ENCODE assay signal across 8 cellular contexts in the genomic region with DNA sequence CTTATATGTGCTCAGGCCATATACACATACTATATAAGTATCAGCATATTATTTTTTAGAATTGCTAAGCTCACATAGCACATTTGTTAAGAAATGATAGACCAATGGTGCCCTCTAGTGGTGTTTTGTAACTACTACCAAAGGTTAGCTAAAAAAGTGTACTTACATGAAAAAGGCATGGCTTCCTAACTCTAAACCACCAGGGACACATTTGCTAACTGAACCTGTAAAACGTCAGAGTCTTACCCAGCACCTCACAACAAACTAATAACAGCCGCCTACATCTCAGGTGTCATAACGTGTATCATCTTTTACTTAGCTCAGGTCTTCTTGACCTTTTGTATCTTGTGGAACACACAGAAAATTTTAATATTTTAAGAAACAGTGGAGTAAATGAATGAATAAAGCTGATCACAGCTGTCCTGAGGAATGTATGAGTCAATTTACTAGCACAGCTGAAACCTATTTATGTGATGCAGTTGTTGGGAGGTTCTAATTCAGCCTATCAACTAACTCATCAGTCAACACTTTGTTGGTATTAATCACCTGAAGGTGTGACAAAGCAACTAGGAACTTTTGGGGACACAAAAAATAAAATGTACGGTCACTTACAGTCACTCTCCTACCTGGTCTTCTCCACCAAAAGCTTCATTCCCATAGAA.
DNase-seq lines count a peak whose midpoint lies in the region; ATAC-seq, FAIRE-seq and TF ChIP-seq lines count a peak whose summit lies in the region.

No MANE protein-coding gene starts in this region.

- CTCF ChIA-PET in A549 (lab: Yijun Ruan, JAX), result interaction anchor here (0.8 to 3.9 kb wide), 45 partner anchors 9 to 839 kb away, joined by 3 to 62 read pairs (median 5); partner anchors contain the start of genes MRPL50, PLPPR1, TMEFF1 and ZNF189
- CTCF ChIA-PET in HEK293T (lab: Yijun Ruan, JAX), result interaction anchor here (0.6 to 1.9 kb wide), 10 partner anchors 77 to 978 kb away, joined by 3 to 19 read pairs (median 4); no protein-coding TSS in a partner anchor

- POLR2A ChIA-PET in A549 (lab: Yijun Ruan, JAX), result interaction anchor here (0.9 to 1.0 kb wide), 5 partner anchors 53 to 712 kb away, joined by 3 to 4 read pairs (median 3); partner anchors contain the start of genes MRPL50 and ZNF189
- POLR2A ChIA-PET in HEK293T (lab: Yijun Ruan, JAX), result no interaction called here

- H4K20me1 ChIP-seq in Loucy (ENCODE audit: insufficient read depth, low read length, poor library complexity, severe bottlenecking), result no peaks in the 10 kb centered on the region

- FAIRE-seq in A549 (lab: Jason Lieb, UNC), result peak; percentile 72

- H3K27ac ChIP-seq in A549 (peak overlapping the region; percentile 78 to 82), colonic mucosa (no peak overlapping the region), mesenchymal stem cell (ENCODE audit: low read length, poor library complexity, severe bottlenecking) (no peak overlapping the region)

- no peak for TF ChIP-seq EP300 in A549 (IDR thresholded peaks at IDR 0.05)

- H3K4me3 ChIP-seq in A549 (no peak overlapping the region), GM12865 (ENCODE audit: low read depth, low read length) (no peak overlapping the region), Loucy (ENCODE audit: low read length, poor library complexity, severe bottlenecking) (no peak overlapping the region), colonic mucosa (no peak overlapping the region), mesenchymal stem cell (ENCODE audit: insufficient read depth in 1 of 2, low read depth in 1 of 2, low read length in 2 of 2) (no peak overlapping the region)

- H3K4me1 Mint-ChIP-seq in T-helper 2 cell treated with Interferon-gamma antibody and Interleukin-4, amounts not matched to agents 5 μg/mL and 100 μg/mL, for 36 hours (ENCODE audit: low read depth), result no peaks in the 10 kb centered on the region

- no peaks in the 10 kb centered on the region for H3K36me3 Mint-ChIP-seq in T-helper 2 cell treated with Interferon-gamma antibody and Interleukin-4, amounts not matched to agents 5 μg/mL and 100 μg/mL, for 36 hours (ENCODE audit: low read depth)

- no peaks in the 10 kb centered on the region for H3K9me2 ChIP-seq in Loucy (replicated peaks; ENCODE audit: low read depth, low read length)

- H3K27ac Mint-ChIP-seq in T-helper 2 cell treated with Interferon-gamma antibody and Interleukin-4, amounts not matched to agents 5 μg/mL and 100 μg/mL, for 36 hours, result no peak overlapping the region

- intact Hi-C loops in colonic mucosa (cut with DNase I), result loop anchor here (2.0 to 5.0 kb wide), 3 partner anchors 75 to 597 kb away; partner anchors contain the start of gene BAAT

- no peak overlapping the region for H2AK5ac ChIP-seq in mesenchymal stem cell (ENCODE audit: low read length, severe bottlenecking)

- H2AFZ ChIP-seq in Loucy (ENCODE audit: low read length) (peak overlapping the region; percentile 59), mesenchymal stem cell (ENCODE audit: low read depth, low read length) (no peak overlapping the region)

- H3K18ac ChIP-seq in mesenchymal stem cell (ENCODE audit: low read depth in 1 of 2, low read length in 2 of 2), result no peak overlapping the region

- H3K36me3 ChIP-seq in Loucy (ENCODE audit: insufficient read depth, low read length) (no peaks in the 10 kb centered on the region), colonic mucosa (no peaks in the 10 kb centered on the region), mesenchymal stem cell (ENCODE audit: control insufficient read depth in 1 of 2, insufficient read depth in 2 of 2, low read depth in 1 of 2, low read length in 2 of 2) (no peaks in the 10 kb centered on the region)

- H3K4me1 ChIP-seq in A549, result peaks cover 40% of the 10 kb centered on the region
- no peaks in the 10 kb centered on the region for H3K4me1 ChIP-seq in Loucy (ENCODE audit: insufficient read depth, low read length, poor library complexity, severe bottlenecking)
- no peaks in the 10 kb centered on the region for H3K4me1 ChIP-seq in colonic mucosa
- H3K4me1 ChIP-seq in mesenchymal stem cell (ENCODE audit: control insufficient read depth, insufficient read depth, low read depth, low read length), result no peaks in the 10 kb centered on the region

- no peaks in the 10 kb centered on the region for H3K9me3 ChIP-seq in A549
- H3K9me3 ChIP-seq in Loucy (ENCODE audit: insufficient read depth, low read depth, low read length), result no peaks in the 10 kb centered on the region
- H3K9me3 ChIP-seq in colonic mucosa, result no peaks in the 10 kb centered on the region
- H3K9me3 ChIP-seq in mesenchymal stem cell (ENCODE audit: control insufficient read depth, low read length), result no peaks in the 10 kb centered on the region

- no peak overlapping the region for H2BK12ac ChIP-seq in mesenchymal stem cell (ENCODE audit: low read length in 2 of 2)

- no peak overlapping the region for H3K4ac ChIP-seq in mesenchymal stem cell (ENCODE audit: low read depth in 1 of 2, low read length in 2 of 2)

- ATAC-seq in A549, result peak; percentile 72 to 83; a peak in 4 of 6 replicates

- H3K27me3 ChIP-seq in Loucy (ENCODE audit: insufficient read depth, low read length, poor library complexity, severe bottlenecking), result no peaks in the 10 kb centered on the region
- no peaks in the 10 kb centered on the region for H3K27me3 ChIP-seq in colonic mucosa
- H3K27me3 ChIP-seq in mesenchymal stem cell (ENCODE audit: control insufficient read depth in 1 of 2, insufficient read depth in 1 of 2, low read length in 2 of 2), result peaks cover 14 to 17% of the 10 kb centered on the region in 2 experiments

- H2BK5ac ChIP-seq in mesenchymal stem cell (ENCODE audit: low read depth, low read length, poor library complexity, severe bottlenecking), result no peak overlapping the region

- no peaks in the 10 kb centered on the region for H3F3A ChIP-seq in Loucy (ENCODE audit: low read depth)

- no peak overlapping the region for H4K8ac ChIP-seq in mesenchymal stem cell (ENCODE audit: low read length)

- H3K27me3 Mint-ChIP-seq in T-helper 2 cell treated with Interferon-gamma antibody and Interleukin-4, amounts not matched to agents 5 μg/mL and 100 μg/mL, for 36 hours (ENCODE audit: low read depth), result peaks cover 4% of the 10 kb centered on the region

- TF ChIP-seq RAD21 in A549 (conservative IDR thresholded peaks at IDR 0.05 in 1 of 2, IDR thresholded peaks at IDR 0.05 in 1 of 2), result peak; percentile 84 to 90

- no peak overlapping the region for H3K4me3 Mint-ChIP-seq in T-helper 2 cell treated with Interferon-gamma antibody and Interleukin-4, amounts not matched to agents 5 μg/mL and 100 μg/mL, for 36 hours

- no peak overlapping the region for H2BK120ac ChIP-seq in mesenchymal stem cell (ENCODE audit: low read depth, low read length)

- no peak overlapping the region for H3K9ac ChIP-seq in Loucy (ENCODE audit: low read depth, low read length, poor library complexity, severe bottlenecking)
- no peak overlapping the region for H3K9ac ChIP-seq in colonic mucosa (ENCODE audit: low read depth in 2 of 2, low read length in 2 of 2)
- no peak overlapping the region for H3K9ac ChIP-seq in mesenchymal stem cell (ENCODE audit: low read length)

- H3K9me3 Mint-ChIP-seq in T-helper 2 cell treated with Interferon-gamma antibody and Interleukin-4, amounts not matched to agents 5 μg/mL and 100 μg/mL, for 36 hours, result no peaks in the 10 kb centered on the region

- no peak overlapping the region for H3K14ac ChIP-seq in mesenchymal stem cell (ENCODE audit: low read length in 2 of 2)

- H3K23ac ChIP-seq in mesenchymal stem cell (ENCODE audit: low read length in 2 of 2), result no peak overlapping the region

- TF ChIP-seq CTCF in A549 (IDR thresholded peaks at IDR 0.05), result peak; percentile 82
- TF ChIP-seq CTCF in GM12865 (IDR thresholded peaks at IDR 0.05; ENCODE audit: insufficient read depth, low read depth, low read length, missing control alignments), result peak; percentile 51
- TF ChIP-seq CTCF in Loucy (conservative IDR thresholded peaks at IDR 0.05; ENCODE audit: low read length), result peak; percentile 80
- TF ChIP-seq CTCF in colonic mucosa (IDR thresholded peaks at IDR 0.05), result peak; percentile 70

- no peak overlapping the region for H3K4me2 ChIP-seq in A549
- no peak overlapping the region for H3K4me2 ChIP-seq in Loucy (ENCODE audit: low read depth, low read length, poor library complexity, severe bottlenecking)
- no peak overlapping the region for H3K4me2 ChIP-seq in mesenchymal stem cell (ENCODE audit: low read length, poor library complexity, severe bottlenecking)

- no peak overlapping the region for H2BK15ac ChIP-seq in mesenchymal stem cell (ENCODE audit: low read depth, poor library complexity, severe bottlenecking)

- WGBS in A549 (ENCODE audit: missing lambda C conversion rate), result 25% methylated on average over 4 of the region's 4 CpGs
- 23% methylated on average over 4 of the region's 4 CpGs for WGBS in mesenchymal stem cell

- no peak overlapping the region for H4K91ac ChIP-seq in mesenchymal stem cell (ENCODE audit: low read length)

- H3K79me1 ChIP-seq in mesenchymal stem cell (replicated peaks; ENCODE audit: low read length, poor library complexity, severe bottlenecking), result no peaks in the 10 kb centered on the region

- DNase-seq in A549 (ENCODE audit: low read depth in 1 of 2, low spot score in 1 of 2), result peak; percentile 55 to 89
- DNase-seq in GM12865 (ENCODE audit: low read depth), result peak; percentile 80
- peak; percentile 36 for DNase-seq in HEK293T (ENCODE audit: extremely low spot score)
- DNase-seq in OCI-M2 (lab: John Stamatoyannopoulos, UW; ENCODE audit: unreplicated experiment), result peak; percentile 32
- DNase-seq in colonic mucosa, result no peak
- DNase-seq in mesenchymal stem cell, result peak; percentile 76
- no peak for DNase-seq in T-helper 2 cell treated with Interferon-gamma antibody and Interleukin-4, amounts not matched to agents 5 μg/mL and 100 μg/mL, for 36 hours (ENCODE audit: low spot score)

- H3K79me2 ChIP-seq in Loucy (ENCODE audit: insufficient read depth, low read length), result no peaks in the 10 kb centered on the region

- no peak for TF ChIP-seq POLR2A in A549 (IDR thresholded peaks at IDR 0.05; ENCODE audit: low read length)

TF ChIP-seq in A549, 52 proteins besides CTCF, POLR2A, EP300 and RAD21 (continues in another document):
- TF ChIP-seq CBX2 (IDR thresholded peaks at IDR 0.05; ENCODE audit: borderline replicate concordance, low read depth) (no peak), SMC3 (IDR thresholded peaks at IDR 0.05) (peak; percentile 85), POLR2AphosphoS2 (conservative IDR thresholded peaks at IDR 0.05; ENCODE audit: low read length) (no peak)

TF ChIP-seq in HEK293T, 16 proteins besides CTCF, POLR2A, EP300 and RAD21 (continues in another document):
- no peak for TF ChIP-seq LEF1 (IDR thresholded peaks at IDR 0.05; ENCODE audit: borderline replicate concordance)
- TF ChIP-seq BHLHE40 (IDR thresholded peaks at IDR 0.05; ENCODE audit: borderline replicate concordance), result no peak
- TF ChIP-seq CTBP1 (IDR thresholded peaks at IDR 0.05; ENCODE audit: borderline replicate concordance), result no peak
- no peak for TF ChIP-seq SP1 (IDR thresholded peaks at IDR 0.05)
- no peak for TF ChIP-seq ZNF384 (IDR thresholded peaks at IDR 0.05)
- no peak for TF ChIP-seq TARDBP (IDR thresholded peaks at IDR 0.05)
- TF ChIP-seq FOXM1 (IDR thresholded peaks at IDR 0.05; ENCODE audit: borderline replicate concordance), result no peak
- TF ChIP-seq FOXA1 (IDR thresholded peaks at IDR 0.05), result no peak
- no peak for TF ChIP-seq SUZ12 (IDR thresholded peaks at IDR 0.05)
- no peak for TF ChIP-seq ARNT (IDR thresholded peaks at IDR 0.05)
- no peak for TF ChIP-seq NFRKB (IDR thresholded peaks at IDR 0.05)

Comparison
In these comparisons a context has a peak if more than half of its experiments do, and no peak if none do; other contexts are left out.
1. DNase-seq: peak in A549 (2 of 2), GM12865 (single experiment), HEK293T (single experiment), OCI-M2 (single experiment) and mesenchymal stem cell (single experiment); none in colonic mucosa (single experiment) and T-helper 2 cell treated with Interferon-gamma antibody and Interleukin-4, amounts not matched to agents 5 μg/mL and 100 μg/mL, for 36 hours (single experiment).
2. H3K27ac ChIP-seq: peak in A549 (2 of 2); none in colonic mucosa (single experiment) and mesenchymal stem cell (single experiment).
3. Peak in every context shown above with its lines, with median percentiles within 50 percentile points of each other: CTCF ChIP-seq.